Comparison of ENCODE assay signal across 13 cellular contexts in the genomic region with DNA sequence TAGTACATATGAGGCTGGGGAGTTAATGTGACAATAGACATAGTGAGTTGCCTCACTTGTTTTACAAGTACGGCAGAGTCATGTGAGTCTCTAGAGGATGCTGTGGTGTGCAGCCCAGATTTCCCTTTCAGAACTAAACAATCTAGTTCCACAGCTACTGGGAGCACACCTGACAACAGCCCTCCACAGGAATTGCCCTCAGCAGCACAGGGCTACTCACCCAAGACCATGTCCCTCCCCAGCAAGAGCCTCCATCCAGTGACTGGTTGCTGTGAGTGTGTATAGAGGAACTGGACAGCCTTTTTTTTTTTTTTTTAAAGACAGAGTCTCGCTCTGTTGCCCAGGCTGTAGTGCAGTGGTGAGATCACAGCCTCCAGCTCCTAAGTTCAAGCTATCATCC. TPM values are rescaled to one million over a fixed set of nuclear protein-coding genes. Genes with fewer than 3 reads are reported as not detected.
A peak's percentile ranks its signal among the peaks of the same experiment; 100 is the strongest.
DNase-seq lines count a peak whose midpoint lies in the region; ATAC-seq, FAIRE-seq and TF ChIP-seq lines count a peak whose summit lies in the region.
"Had no signal": no experiment of that assay in that cellular context is flagged by ENCODE, and none has a peak within 500 bp of the region (broad histone marks: within the 10 kb centered on the region; RNA-seq: fewer than 3 reads in every experiment).

No MANE protein-coding gene starts in this region.

- peak; percentile 68 for ATAC-seq in GM21447 (IDR thresholded peaks at IDR 0.05; ENCODE audit: unreplicated experiment)
- ATAC-seq in HG03108 (IDR thresholded peaks at IDR 0.05; ENCODE audit: unreplicated experiment) = peak; percentile 65
- ATAC-seq: SK-N-SH treated with all-trans-retinoic acid at 6 μM for 48 hours had no signal

- H3K27ac ChIP-seq in testis (no peak overlapping the region), right atrium auricular region (no peak overlapping the region)

- intact Hi-C loops in testis (cut with DNase I; ENCODE audit: low total_unique reads) = no loop called here

- TF ChIP-seq POLR2A in testis (IDR thresholded peaks at IDR 0.05) = no peak

- DNase-seq in GM18507 (ENCODE audit: extremely low spot score, insufficient read length, low read depth) = peak; percentile 14
- peak; percentile 72 for DNase-seq in epithelial cell of esophagus (ENCODE audit: low read depth)
- no peak for DNase-seq in DMS 273 treated with DMSO at 0.1 percent for 48 hours (lab: John Stamatoyannopoulos, UW)
- DNase-seq in testis = no peak
- DNase-seq in activated CD8-positive, alpha-beta memory T cell treated with anti-CD3 and anti-CD28 coated beads for 24 hours = no peak
- no peak for DNase-seq in right atrium auricular region (ENCODE audit: low spot score)
- DNase-seq: CD4-positive, alpha-beta memory T cell; H7; NCI-H1417 treated with DMSO at 0.1 percent for 48 hours; substantia nigra had no signal

- H3K4me1 ChIP-seq in testis (no peaks in the 10 kb centered on the region), right atrium auricular region (no peaks in the 10 kb centered on the region)

- peak; percentile 80 for FAIRE-seq in GM18507 (lab: Jason Lieb, UNC)

- H3K27me3 ChIP-seq in testis (no peaks in the 10 kb centered on the region), right atrium auricular region (no peaks in the 10 kb centered on the region)

- no peaks in the 10 kb centered on the region for H3K9me3 ChIP-seq in testis
- H3K9me3 ChIP-seq in right atrium auricular region = no peaks in the 10 kb centered on the region

- H3K4me3 ChIP-seq in epithelial cell of esophagus (ENCODE audit: low read length) (no peak overlapping the region), testis (no peak overlapping the region), right atrium auricular region (no peak overlapping the region)

- no peaks in the 10 kb centered on the region for H3K36me3 ChIP-seq in testis (ENCODE audit: low read depth, missing control alignments)
- no peaks in the 10 kb centered on the region for H3K36me3 ChIP-seq in right atrium auricular region

- WGBS in testis, 2 donors = 87 to 90% methylated on average over 2 of the region's 2 CpGs

- TF ChIP-seq CTCF in epithelial cell of esophagus (IDR thresholded peaks at IDR 0.05; ENCODE audit: insufficient read depth, low read depth, low read length, missing control alignments) (no peak), testis (IDR thresholded peaks at IDR 0.05) (no peak), right atrium auricular region (IDR thresholded peaks at IDR 0.05) (no peak)

RNA-seq across cellular contexts. Expression of a gene that starts 40.2 kb away (rescaled TPM):
- total RNA-seq in testis (10 to 100 TPM; 48.7 to 94.2 TPM), right atrium auricular region (10 to 100 TPM; 31.0 to 36.7 TPM)
- polyA plus RNA-seq in testis (ENCODE audit: insufficient read depth, low read depth, low replicate concordance) = 45.5 TPM

Comparison
In these comparisons a context has a peak if more than half of its experiments do, and no peak if none do; other contexts are left out.
1. DNase-seq: peak in GM18507 (single experiment) and epithelial cell of esophagus (single experiment); none in DMS 273 treated with DMSO at 0.1 percent for 48 hours (single experiment), testis (single experiment), activated CD8-positive, alpha-beta memory T cell treated with anti-CD3 and anti-CD28 coated beads for 24 hours (single experiment) and right atrium auricular region (single experiment).